In the genomic region with DNA sequence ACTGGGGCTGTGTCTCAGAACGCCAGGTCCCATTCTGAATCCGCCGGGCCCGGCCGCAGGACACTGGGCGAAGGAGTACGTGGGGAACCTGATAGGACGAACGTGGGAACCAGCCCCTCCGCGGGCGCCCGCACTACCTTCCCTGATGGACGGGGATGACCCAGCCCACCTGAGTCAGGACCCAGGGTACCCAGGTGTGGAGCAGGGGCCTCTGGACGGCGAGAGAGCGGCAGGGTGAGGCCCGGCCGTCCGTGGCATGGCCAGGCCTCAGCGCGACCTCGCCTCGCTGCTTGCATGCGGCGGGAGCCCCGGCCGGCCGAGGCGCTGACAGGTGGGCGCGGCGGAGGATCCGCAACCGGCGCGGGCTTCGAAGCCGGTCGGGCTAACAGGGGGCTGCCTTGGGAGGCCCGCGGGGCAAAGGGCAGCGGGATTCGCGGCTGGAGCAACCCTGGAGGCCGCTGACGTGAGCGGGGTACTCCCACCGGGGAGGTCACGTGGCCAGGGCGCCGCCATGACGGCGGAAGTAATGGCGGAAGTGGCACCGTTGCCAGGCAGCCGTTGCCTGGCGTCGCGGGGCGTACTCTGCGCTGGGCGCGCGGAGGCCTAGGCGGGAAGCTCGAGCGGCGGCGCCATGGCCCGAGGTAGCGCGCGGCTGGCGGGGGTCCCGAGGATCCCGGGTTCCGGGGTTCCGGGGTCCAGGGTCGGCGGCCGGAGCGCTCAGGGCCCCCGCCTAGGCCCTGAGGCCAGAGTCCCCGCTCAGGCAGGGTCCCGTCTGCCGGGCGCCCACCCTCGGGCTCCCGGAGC, we compare ENCODE assay signal across 1 cellular context.
TF ChIP-seq lines count a peak whose summit lies in the region.

A gene (plus strand): TSS at position 580 of the 804 bp plus-strand sequence. CDS start 52 bp downstream, at position 632.

TF ChIP-seq in HepG2, 621 proteins besides CTCF, POLR2A, EP300 and RAD21 (continued from another document and continues in another):
- TF ChIP-seq, protein P1, sequence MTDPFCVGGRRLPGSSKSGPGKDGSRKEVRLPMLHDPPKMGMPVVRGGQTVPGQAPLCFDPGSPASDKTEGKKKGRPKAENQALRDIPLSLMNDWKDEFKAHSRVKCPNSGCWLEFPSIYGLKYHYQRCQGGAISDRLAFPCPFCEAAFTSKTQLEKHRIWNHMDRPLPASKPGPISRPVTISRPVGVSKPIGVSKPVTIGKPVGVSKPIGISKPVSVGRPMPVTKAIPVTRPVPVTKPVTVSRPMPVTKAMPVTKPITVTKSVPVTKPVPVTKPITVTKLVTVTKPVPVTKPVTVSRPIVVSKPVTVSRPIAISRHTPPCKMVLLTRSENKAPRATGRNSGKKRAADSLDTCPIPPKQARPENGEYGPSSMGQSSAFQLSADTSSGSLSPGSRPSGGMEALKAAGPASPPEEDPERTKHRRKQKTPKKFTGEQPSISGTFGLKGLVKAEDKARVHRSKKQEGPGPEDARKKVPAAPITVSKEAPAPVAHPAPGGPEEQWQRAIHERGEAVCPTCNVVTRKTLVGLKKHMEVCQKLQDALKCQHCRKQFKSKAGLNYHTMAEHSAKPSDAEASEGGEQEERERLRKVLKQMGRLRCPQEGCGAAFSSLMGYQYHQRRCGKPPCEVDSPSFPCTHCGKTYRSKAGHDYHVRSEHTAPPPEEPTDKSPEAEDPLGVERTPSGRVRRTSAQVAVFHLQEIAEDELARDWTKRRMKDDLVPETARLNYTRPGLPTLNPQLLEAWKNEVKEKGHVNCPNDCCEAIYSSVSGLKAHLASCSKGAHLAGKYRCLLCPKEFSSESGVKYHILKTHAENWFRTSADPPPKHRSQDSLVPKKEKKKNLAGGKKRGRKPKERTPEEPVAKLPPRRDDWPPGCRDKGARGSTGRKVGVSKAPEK (CRISPR knock-in tag; IDR thresholded peaks at IDR 0.05; ENCODE audit: borderline replicate concordance): no peak
- TF ChIP-seq SP4 (CRISPR knock-in tag; IDR thresholded peaks at IDR 0.05) (peak; percentile 67; the same call in 1 of the 2 replicates), GATAD1 (CRISPR knock-in tag; IDR thresholded peaks at IDR 0.05) (peak; percentile 89), SP140L (CRISPR knock-in tag; IDR thresholded peaks at IDR 0.05; ENCODE audit: borderline replicate concordance) (no peak), RARA (CRISPR knock-in tag; IDR thresholded peaks at IDR 0.05) (peak; percentile 63), ZNF777 (CRISPR knock-in tag; IDR thresholded peaks at IDR 0.05) (peak; percentile 39; the same call in 1 of the 2 replicates), KAT8 (CRISPR knock-in tag; IDR thresholded peaks at IDR 0.05) (peak; percentile 91), ZNF34 (CRISPR knock-in tag; IDR thresholded peaks at IDR 0.05; ENCODE audit: borderline replicate concordance) (no peak), NFKB2 (CRISPR knock-in tag; IDR thresholded peaks at IDR 0.05; ENCODE audit: borderline replicate concordance) (peak; percentile 89; the same call in 1 of the 2 replicates), ZNF792 (CRISPR knock-in tag; IDR thresholded peaks at IDR 0.05) (peak; percentile 72), NR3C1 (CRISPR knock-in tag; IDR thresholded peaks at IDR 0.05) (no peak), ZSCAN12 (CRISPR knock-in tag; IDR thresholded peaks at IDR 0.05) (no peak), ZNF570 (CRISPR knock-in tag; IDR thresholded peaks at IDR 0.05; ENCODE audit: borderline replicate concordance) (no peak), RNF2 (conservative IDR thresholded peaks at IDR 0.05; ENCODE audit: low read depth) (peak; percentile 98), FOXK1 (CRISPR knock-in tag; IDR thresholded peaks at IDR 0.05; ENCODE audit: borderline replicate concordance, low read depth) (peak; percentile 71; the same call in 1 of the 2 replicates), ZNF230 (CRISPR knock-in tag; IDR thresholded peaks at IDR 0.05) (peak; percentile 19; the same call in 1 of the 2 replicates), ZNF33A (CRISPR knock-in tag; IDR thresholded peaks at IDR 0.05; ENCODE audit: borderline replicate concordance) (no peak), NAIF1 (CRISPR knock-in tag; IDR thresholded peaks at IDR 0.05; ENCODE audit: borderline replicate concordance) (peak; percentile 53; the same call in 1 of the 2 replicates), ZC3H13 (CRISPR knock-in tag; IDR thresholded peaks at IDR 0.05) (peak; percentile 98), SP2 (CRISPR knock-in tag; IDR thresholded peaks at IDR 0.05) (peak; percentile 61), NFIC (IDR thresholded peaks at IDR 0.05; ENCODE audit: low read length) (no peak), SRY (CRISPR knock-in tag; IDR thresholded peaks at IDR 0.05) (peak; percentile 91), RFXANK (CRISPR knock-in tag; IDR thresholded peaks at IDR 0.05) (no peak), NFRKB (IDR thresholded peaks at IDR 0.05) (no peak), SPEN (CRISPR knock-in tag; IDR thresholded peaks at IDR 0.05; ENCODE audit: low read depth) (peak; percentile 98), ZNF564 (CRISPR knock-in tag; IDR thresholded peaks at IDR 0.05) (peak; percentile 69; the same call in 1 of the 2 replicates), ZFP36 (IDR thresholded peaks at IDR 0.05; ENCODE audit: borderline replicate concordance, low read depth, low read length, partially characterized antibody) (no peak), MLLT10 (CRISPR knock-in tag; IDR thresholded peaks at IDR 0.05) (no peak), GATA4 (IDR thresholded peaks at IDR 0.05; ENCODE audit: borderline replicate concordance, low read depth) (0 out of 2 replicates have a peak, but pooled peaks have one; percentile 25), KDM3A (CRISPR knock-in tag; IDR thresholded peaks at IDR 0.05; ENCODE audit: low read depth) (peak; percentile 83), ZNF138 (CRISPR knock-in tag; IDR thresholded peaks at IDR 0.05; ENCODE audit: low read depth) (no peak; the same call in 1 of the 2 replicates), NCOA2 (CRISPR knock-in tag; IDR thresholded peaks at IDR 0.05) (0 out of 2 replicates have a peak, but pooled peaks have one; percentile 48), ZFY (CRISPR knock-in tag; IDR thresholded peaks at IDR 0.05) (peak; percentile 98), U2AF2 (IDR thresholded peaks at IDR 0.05; ENCODE audit: low read depth, low read length) (no peak), TARDBP (CRISPR knock-in tag; IDR thresholded peaks at IDR 0.05) (peak; percentile 88), HOXA7 (CRISPR knock-in tag; IDR thresholded peaks at IDR 0.05) (no peak), KDM2A (CRISPR knock-in tag; IDR thresholded peaks at IDR 0.05; ENCODE audit: borderline replicate concordance, low read depth) (peak; percentile 98), ZNF234 (CRISPR knock-in tag; conservative IDR thresholded peaks at IDR 0.05) (no peak), ZNF75D (CRISPR knock-in tag; IDR thresholded peaks at IDR 0.05; ENCODE audit: borderline replicate concordance) (0 out of 2 replicates have a peak, but pooled peaks have one; percentile 34), PPARG (CRISPR knock-in tag; conservative IDR thresholded peaks at IDR 0.05) (peak; percentile 78), ZIK1 (CRISPR knock-in tag; IDR thresholded peaks at IDR 0.05; ENCODE audit: borderline replicate concordance, low read depth) (peak; percentile 92; the same call in 1 of the 2 replicates)
- TF ChIP-seq, protein P2, sequence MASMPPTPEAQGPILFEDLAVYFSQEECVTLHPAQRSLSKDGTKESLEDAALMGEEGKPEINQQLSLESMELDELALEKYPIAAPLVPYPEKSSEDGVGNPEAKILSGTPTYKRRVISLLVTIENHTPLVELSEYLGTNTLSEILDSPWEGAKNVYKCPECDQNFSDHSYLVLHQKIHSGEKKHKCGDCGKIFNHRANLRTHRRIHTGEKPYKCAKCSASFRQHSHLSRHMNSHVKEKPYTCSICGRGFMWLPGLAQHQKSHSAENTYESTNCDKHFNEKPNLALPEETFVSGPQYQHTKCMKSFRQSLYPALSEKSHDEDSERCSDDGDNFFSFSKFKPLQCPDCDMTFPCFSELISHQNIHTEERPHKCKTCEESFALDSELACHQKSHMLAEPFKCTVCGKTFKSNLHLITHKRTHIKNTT (CRISPR knock-in tag; IDR thresholded peaks at IDR 0.05): no peak
- TF ChIP-seq, protein P3, sequence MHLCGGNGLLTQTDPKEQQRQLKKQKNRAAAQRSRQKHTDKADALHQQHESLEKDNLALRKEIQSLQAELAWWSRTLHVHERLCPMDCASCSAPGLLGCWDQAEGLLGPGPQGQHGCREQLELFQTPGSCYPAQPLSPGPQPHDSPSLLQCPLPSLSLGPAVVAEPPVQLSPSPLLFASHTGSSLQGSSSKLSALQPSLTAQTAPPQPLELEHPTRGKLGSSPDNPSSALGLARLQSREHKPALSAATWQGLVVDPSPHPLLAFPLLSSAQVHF (CRISPR knock-in tag; IDR thresholded peaks at IDR 0.05): peak; percentile 64; the same call in 1 of the 2 replicates
- TF ChIP-seq, protein P4, sequence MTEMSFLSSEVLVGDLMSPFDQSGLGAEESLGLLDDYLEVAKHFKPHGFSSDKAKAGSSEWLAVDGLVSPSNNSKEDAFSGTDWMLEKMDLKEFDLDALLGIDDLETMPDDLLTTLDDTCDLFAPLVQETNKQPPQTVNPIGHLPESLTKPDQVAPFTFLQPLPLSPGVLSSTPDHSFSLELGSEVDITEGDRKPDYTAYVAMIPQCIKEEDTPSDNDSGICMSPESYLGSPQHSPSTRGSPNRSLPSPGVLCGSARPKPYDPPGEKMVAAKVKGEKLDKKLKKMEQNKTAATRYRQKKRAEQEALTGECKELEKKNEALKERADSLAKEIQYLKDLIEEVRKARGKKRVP (CRISPR knock-in tag; IDR thresholded peaks at IDR 0.05): peak in 1 of 2 experiments; percentile 84; a peak in 2 of 4 replicates
- TF ChIP-seq, protein P5, sequence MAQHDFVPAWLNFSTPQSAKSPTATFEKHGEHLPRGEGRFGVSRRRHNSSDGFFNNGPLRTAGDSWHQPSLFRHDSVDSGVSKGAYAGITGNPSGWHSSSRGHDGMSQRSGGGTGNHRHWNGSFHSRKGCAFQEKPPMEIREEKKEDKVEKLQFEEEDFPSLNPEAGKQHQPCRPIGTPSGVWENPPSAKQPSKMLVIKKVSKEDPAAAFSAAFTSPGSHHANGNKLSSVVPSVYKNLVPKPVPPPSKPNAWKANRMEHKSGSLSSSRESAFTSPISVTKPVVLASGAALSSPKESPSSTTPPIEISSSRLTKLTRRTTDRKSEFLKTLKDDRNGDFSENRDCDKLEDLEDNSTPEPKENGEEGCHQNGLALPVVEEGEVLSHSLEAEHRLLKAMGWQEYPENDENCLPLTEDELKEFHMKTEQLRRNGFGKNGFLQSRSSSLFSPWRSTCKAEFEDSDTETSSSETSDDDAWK (CRISPR knock-in tag; IDR thresholded peaks at IDR 0.05): no peak
- TF ChIP-seq, protein P6, sequence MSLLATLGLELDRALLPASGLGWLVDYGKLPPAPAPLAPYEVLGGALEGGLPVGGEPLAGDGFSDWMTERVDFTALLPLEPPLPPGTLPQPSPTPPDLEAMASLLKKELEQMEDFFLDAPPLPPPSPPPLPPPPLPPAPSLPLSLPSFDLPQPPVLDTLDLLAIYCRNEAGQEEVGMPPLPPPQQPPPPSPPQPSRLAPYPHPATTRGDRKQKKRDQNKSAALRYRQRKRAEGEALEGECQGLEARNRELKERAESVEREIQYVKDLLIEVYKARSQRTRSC (CRISPR knock-in tag; IDR thresholded peaks at IDR 0.05; ENCODE audit: low read depth): no peak
- TF ChIP-seq, protein P7, sequence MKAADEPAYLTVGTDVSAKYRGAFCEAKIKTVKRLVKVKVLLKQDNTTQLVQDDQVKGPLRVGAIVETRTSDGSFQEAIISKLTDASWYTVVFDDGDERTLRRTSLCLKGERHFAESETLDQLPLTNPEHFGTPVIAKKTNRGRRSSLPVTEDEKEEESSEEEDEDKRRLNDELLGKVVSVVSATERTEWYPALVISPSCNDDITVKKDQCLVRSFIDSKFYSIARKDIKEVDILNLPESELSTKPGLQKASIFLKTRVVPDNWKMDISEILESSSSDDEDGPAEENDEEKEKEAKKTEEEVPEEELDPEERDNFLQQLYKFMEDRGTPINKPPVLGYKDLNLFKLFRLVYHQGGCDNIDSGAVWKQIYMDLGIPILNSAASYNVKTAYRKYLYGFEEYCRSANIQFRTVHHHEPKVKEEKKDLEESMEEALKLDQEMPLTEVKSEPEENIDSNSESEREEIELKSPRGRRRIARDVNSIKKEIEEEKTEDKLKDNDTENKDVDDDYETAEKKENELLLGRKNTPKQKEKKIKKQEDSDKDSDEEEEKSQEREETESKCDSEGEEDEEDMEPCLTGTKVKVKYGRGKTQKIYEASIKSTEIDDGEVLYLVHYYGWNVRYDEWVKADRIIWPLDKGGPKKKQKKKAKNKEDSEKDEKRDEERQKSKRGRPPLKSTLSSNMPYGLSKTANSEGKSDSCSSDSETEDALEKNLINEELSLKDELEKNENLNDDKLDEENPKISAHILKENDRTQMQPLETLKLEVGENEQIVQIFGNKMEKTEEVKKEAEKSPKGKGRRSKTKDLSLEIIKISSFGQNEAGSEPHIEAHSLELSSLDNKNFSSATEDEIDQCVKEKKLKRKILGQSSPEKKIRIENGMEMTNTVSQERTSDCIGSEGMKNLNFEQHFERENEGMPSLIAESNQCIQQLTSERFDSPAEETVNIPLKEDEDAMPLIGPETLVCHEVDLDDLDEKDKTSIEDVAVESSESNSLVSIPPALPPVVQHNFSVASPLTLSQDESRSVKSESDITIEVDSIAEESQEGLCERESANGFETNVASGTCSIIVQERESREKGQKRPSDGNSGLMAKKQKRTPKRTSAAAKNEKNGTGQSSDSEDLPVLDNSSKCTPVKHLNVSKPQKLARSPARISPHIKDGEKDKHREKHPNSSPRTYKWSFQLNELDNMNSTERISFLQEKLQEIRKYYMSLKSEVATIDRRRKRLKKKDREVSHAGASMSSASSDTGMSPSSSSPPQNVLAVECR (CRISPR knock-in tag; IDR thresholded peaks at IDR 0.05; ENCODE audit: borderline replicate concordance): peak; percentile 100
- TF ChIP-seq, protein P8, sequence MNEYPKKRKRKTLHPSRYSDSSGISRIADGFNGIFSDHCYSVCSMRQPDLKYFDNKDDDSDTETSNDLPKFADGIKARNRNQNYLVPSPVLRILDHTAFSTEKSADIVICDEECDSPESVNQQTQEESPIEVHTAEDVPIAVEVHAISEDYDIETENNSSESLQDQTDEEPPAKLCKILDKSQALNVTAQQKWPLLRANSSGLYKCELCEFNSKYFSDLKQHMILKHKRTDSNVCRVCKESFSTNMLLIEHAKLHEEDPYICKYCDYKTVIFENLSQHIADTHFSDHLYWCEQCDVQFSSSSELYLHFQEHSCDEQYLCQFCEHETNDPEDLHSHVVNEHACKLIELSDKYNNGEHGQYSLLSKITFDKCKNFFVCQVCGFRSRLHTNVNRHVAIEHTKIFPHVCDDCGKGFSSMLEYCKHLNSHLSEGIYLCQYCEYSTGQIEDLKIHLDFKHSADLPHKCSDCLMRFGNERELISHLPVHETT (CRISPR knock-in tag; conservative IDR thresholded peaks at IDR 0.05): peak; percentile 90
- TF ChIP-seq, protein P9, sequence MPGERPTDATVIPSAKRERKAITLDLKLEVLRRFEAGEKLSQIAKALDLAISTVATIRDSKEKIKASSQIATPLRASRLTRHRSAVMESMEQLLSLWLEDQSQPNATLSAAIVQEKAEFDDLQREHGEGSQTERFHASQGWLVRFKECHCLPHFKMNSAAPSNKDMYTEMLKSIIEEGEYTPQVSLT (CRISPR knock-in tag; IDR thresholded peaks at IDR 0.05; ENCODE audit: borderline replicate concordance, low read depth): no peak
- TF ChIP-seq, protein P10, sequence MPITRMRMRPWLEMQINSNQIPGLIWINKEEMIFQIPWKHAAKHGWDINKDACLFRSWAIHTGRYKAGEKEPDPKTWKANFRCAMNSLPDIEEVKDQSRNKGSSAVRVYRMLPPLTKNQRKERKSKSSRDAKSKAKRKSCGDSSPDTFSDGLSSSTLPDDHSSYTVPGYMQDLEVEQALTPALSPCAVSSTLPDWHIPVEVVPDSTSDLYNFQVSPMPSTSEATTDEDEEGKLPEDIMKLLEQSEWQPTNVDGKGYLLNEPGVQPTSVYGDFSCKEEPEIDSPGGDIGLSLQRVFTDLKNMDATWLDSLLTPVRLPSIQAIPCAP (CRISPR knock-in tag; IDR thresholded peaks at IDR 0.05; ENCODE audit: low read depth): no peak
